Comparison of ENCODE assay signal across 7 cellular contexts in genomic region chr2:120441744-120442471, GRCh38.
A peak's percentile ranks its signal among the peaks of the same experiment; 100 is the strongest.
DNase-seq lines count a peak whose midpoint lies in the region; ATAC-seq, FAIRE-seq and TF ChIP-seq lines count a peak whose summit lies in the region.

No MANE protein-coding gene starts in this region.

- DNase-seq in NCI-H1092 treated with DMSO at 0.1 percent for 48 hours (lab: John Stamatoyannopoulos, UW) (peak; percentile 77), hippocampal formation (lab: John Stamatoyannopoulos, UW) (peak; percentile 66), retinal pigment epithelial cell (ENCODE audit: low read depth) (no peak), RCC 7860 (ENCODE audit: low spot score) (no peak), erythroblast (lab: John Stamatoyannopoulos, UW) (no peak)

- no peak for ATAC-seq in GM18867 (IDR thresholded peaks at IDR 0.05; ENCODE audit: unreplicated experiment)

- peak overlapping the region; percentile 63 for H3K27ac ChIP-seq in angular gyrus (ENCODE audit: low read depth, low read length)

- TF ChIP-seq POLR2A in erythroblast (IDR thresholded peaks at IDR 0.05; ENCODE audit: low read length) = no peak

- H3K4me3 ChIP-seq in retinal pigment epithelial cell (ENCODE audit: low read length) = peak overlapping the region; percentile 40

- no peak for FAIRE-seq in RCC 7860 (lab: Jason Lieb, UNC)

- TF ChIP-seq CTCF in retinal pigment epithelial cell (conservative IDR thresholded peaks at IDR 0.05; ENCODE audit: low read depth, low read length) = no peak

Comparison
In these comparisons a context has a peak if more than half of its experiments do, and no peak if none do; other contexts are left out.
1. DNase-seq: peak in NCI-H1092 treated with DMSO at 0.1 percent for 48 hours (single experiment) and hippocampal formation (2 of 2); none in retinal pigment epithelial cell (single experiment), RCC 7860 (single experiment) and erythroblast (0 of 2).